Comparison of ENCODE assay signal across 2 cellular contexts in the genomic region with DNA sequence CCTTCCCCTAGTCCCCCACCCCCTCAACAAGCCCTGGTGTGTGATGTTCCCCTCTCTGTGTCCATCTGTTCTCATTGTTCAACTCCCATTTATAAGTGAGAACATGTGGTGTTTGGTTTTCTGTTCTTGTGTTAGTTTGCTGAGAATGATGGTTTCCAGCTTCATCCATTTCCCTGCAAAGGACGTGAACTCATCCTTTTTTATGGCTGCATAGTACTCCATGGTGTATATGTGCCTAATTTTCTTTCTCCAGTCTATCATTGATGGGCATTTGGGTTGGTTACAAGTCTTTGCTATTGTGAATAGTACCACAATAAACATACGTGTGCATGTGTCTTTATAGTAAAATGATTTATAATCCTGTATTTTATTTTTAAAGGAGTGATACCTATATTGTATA. TPM values are rescaled to one million over a fixed set of nuclear protein-coding genes. Genes with fewer than 3 reads are reported as not detected.
DNase-seq lines count a peak whose midpoint lies in the region; ATAC-seq, FAIRE-seq and TF ChIP-seq lines count a peak whose summit lies in the region.
"Not testable (repeated sequence)": the region's sequence is repeated elsewhere in the genome, so short reads cannot be mapped to it uniquely, and the experiment has no call there.

No MANE protein-coding gene starts in this region.

- H3K79me2 ChIP-seq in K562 (ENCODE audit: control insufficient read depth, insufficient read depth, low read length) = not testable (repeated sequence)

- CTCF ChIA-PET in HEK293 (lab: Yijun Ruan, JAX); K562 (lab: Yijun Ruan, JAX; ENCODE audit: low intra/inter-chr PET ratio): not testable (repeated sequence)

- not testable (repeated sequence) for ATAC-seq in K562

- not testable (repeated sequence) for TF ChIP-seq EP300 in K562 (IDR thresholded peaks at IDR 0.05; ENCODE audit: low read length)

- TF ChIP-seq CTCF in HEK293 (tag by site-specific recombination; IDR thresholded peaks at IDR 0.05); K562 (IDR thresholded peaks at IDR 0.05 in 2 of 3, conservative IDR thresholded peaks at IDR 0.05 in 1 of 3; ENCODE audit: insufficient read depth in 2 of 3, low read depth in 1 of 3, low read length in 3 of 3): not testable (repeated sequence)

- POLR2A ChIA-PET in HEK293 (lab: Yijun Ruan, JAX); K562 (lab: Yijun Ruan, JAX): not testable (repeated sequence)

- not testable (repeated sequence) for H3K36me3 ChIP-seq in HEK293 (ENCODE audit: control insufficient read depth in 2 of 2, insufficient read depth in 1 of 2, low read length in 2 of 2); K562 (ENCODE audit: control insufficient read depth, insufficient read depth, low read length)

- not testable (repeated sequence) for H4K20me1 ChIP-seq in K562 (replicated peaks; ENCODE audit: control insufficient read depth, insufficient read depth, low read length)

- DNase-seq in K562 (ENCODE audit: extremely low read depth in 1 of 4, low spot score in 3 of 4) = not testable (repeated sequence)

- intact Hi-C loops in K562 (cut with micrococcal nuclease) = not testable (repeated sequence)

- not testable (repeated sequence) for H3K9ac ChIP-seq in K562 (ENCODE audit: insufficient read depth in 1 of 2, low read depth in 2 of 2, low read length in 2 of 2)

- not testable (repeated sequence) for TF ChIP-seq RAD21 in K562 (CRISPR knock-in tag; conservative IDR thresholded peaks at IDR 0.05 in 1 of 2, IDR thresholded peaks at IDR 0.05 in 1 of 2)

- not testable (repeated sequence) for H3K4me2 ChIP-seq in K562 (ENCODE audit: insufficient read depth, low read length)

- not testable (repeated sequence) for H2AFZ ChIP-seq in K562 (ENCODE audit: low read depth, low read length)

- in situ Hi-C loops in K562 (cut with MboI) = not testable (repeated sequence)

- not testable (repeated sequence) for FAIRE-seq in K562 (lab: Jason Lieb, UNC)

- BruUV-seq in K562 (replicated peaks; lab: Mats Ljungman, UMichigan) = not testable (repeated sequence)

- H3K4me1 ChIP-seq in HEK293 (ENCODE audit: control insufficient read depth, insufficient read depth, low read length); K562 (replicated peaks in 1 of 2; ENCODE audit: control insufficient read depth in 2 of 2, insufficient read depth in 2 of 2, low read length in 2 of 2): not testable (repeated sequence)

- not testable (repeated sequence) for H3K27me3 ChIP-seq in K562 (ENCODE audit: control insufficient read depth in 2 of 2, insufficient read depth in 2 of 2, low read length in 2 of 2)

- TF ChIP-seq POLR2A in K562 (conservative IDR thresholded peaks at IDR 0.05) = not testable (repeated sequence)

- H3K9me3 ChIP-seq in HEK293 (ENCODE audit: control insufficient read depth, insufficient read depth, low read depth, low read length); K562 (replicated peaks; ENCODE audit: control insufficient read depth, insufficient read depth, low read depth, low read length): not testable (repeated sequence)

- 8% methylated on average over 2 of the region's 2 CpGs for WGBS in K562 (ENCODE audit: insufficient coverage, low coverage, missing lambda C conversion rate)

- not testable (repeated sequence) for H3K9me1 ChIP-seq in K562 (ENCODE audit: control insufficient read depth, insufficient read depth, low read length)

- not testable (repeated sequence) for H3K27ac ChIP-seq in HEK293 (ENCODE audit: extremely low read depth, low read depth, low read length); K562 (ENCODE audit: extremely low read depth, low read depth, low read length)

- H3K4me3 ChIP-seq in HEK293 (ENCODE audit: low read depth, low read length); K562: not testable (repeated sequence)

TF ChIP-seq in HEK293, 187 proteins besides CTCF, POLR2A, EP300 and RAD21:
- TF ChIP-seq ZNF146 (tag by site-specific recombination; IDR thresholded peaks at IDR 0.05) = peak; percentile 83

TF ChIP-seq in K562, 482 proteins besides CTCF, POLR2A, EP300 and RAD21:
- TF ChIP-seq ZNF146 (CRISPR knock-in tag; IDR thresholded peaks at IDR 0.05; ENCODE audit: unreplicated experiment) (peak; percentile 89), KDM1A (IDR thresholded peaks at IDR 0.05) (0 out of 4 replicates have a peak, but pooled peaks of 1 of the 2 experiments have one; percentile 14)
TF ChIP-seq in K562: peak in this region for 2; not testable (repeated sequence) for 480.

RNA-seq across cellular contexts. Expression of a gene that starts 57.8 kb away (rescaled TPM):
- 9.4 and 30.6 TPM in 2 replicates for total RNA-seq in K562 (2011; cell fraction: chromatin; rRNA removed; ENCODE audit: low replicate concordance)
- 7.9 and 8.7 TPM in 2 replicates for total RNA-seq in K562 (2011; cell fraction: nucleolus; rRNA removed)
- total RNA-seq in K562 (2011; cell fraction: nucleoplasm; rRNA removed) = 20.8 and 29.9 TPM in 2 replicates
- total RNA-seq in K562 (2014; rRNA removed) (17.1 and 18.3 TPM in 2 replicates), K562 (2014; rRNA removed; fragmentation: Illumina TruSeq; extraction: Trizol) (21.0 and 24.9 TPM in 2 replicates), K562 (2015; rRNA removed; fragmentation: Illumina TruSeq; extraction: Trizol) (18.9 and 19.6 TPM in 2 replicates), K562 (2021) (15.1 and 19.6 TPM in 2 replicates)
- polyA plus RNA-seq in K562 (2011; rRNA removed) (31.2 and 33.4 TPM in 2 replicates), K562 (2014; fragmentation: Illumina TruSeq; extraction: Trizol) (19.0 and 19.3 TPM in 2 replicates), K562 (2014; fragmentation: Nextera tagmentation; extraction: Ambion mirVana) (1 to 10 TPM; 5.9 to 8.2 TPM), K562 (2014; rRNA removed) (19.7 and 20.4 TPM in 2 replicates)
- polyA plus RNA-seq in K562 (2011; cell fraction: cytosol; rRNA removed) = 7.6 and 22.2 TPM in 2 replicates
- polyA plus RNA-seq in K562 (2011; cell fraction: nucleus; rRNA removed) = 11.7 and 19.2 TPM in 2 replicates
- polyA plus RNA-seq in K562 (2012) = 11.3 and 23.0 TPM in 2 replicates
- polyA minus RNA-seq in K562 (2011; rRNA and poly(A)+ RNA removed) = 29.8 and 38.5 TPM in 2 replicates
- 10.0 and 10.7 TPM in 2 replicates for polyA minus RNA-seq in K562 (2011; cell fraction: cytosol; rRNA and poly(A)+ RNA removed)
- polyA minus RNA-seq in K562 (2011; cell fraction: nucleus; rRNA and poly(A)+ RNA removed) = 12.8 and 29.5 TPM in 2 replicates
